In the genomic region with DNA sequence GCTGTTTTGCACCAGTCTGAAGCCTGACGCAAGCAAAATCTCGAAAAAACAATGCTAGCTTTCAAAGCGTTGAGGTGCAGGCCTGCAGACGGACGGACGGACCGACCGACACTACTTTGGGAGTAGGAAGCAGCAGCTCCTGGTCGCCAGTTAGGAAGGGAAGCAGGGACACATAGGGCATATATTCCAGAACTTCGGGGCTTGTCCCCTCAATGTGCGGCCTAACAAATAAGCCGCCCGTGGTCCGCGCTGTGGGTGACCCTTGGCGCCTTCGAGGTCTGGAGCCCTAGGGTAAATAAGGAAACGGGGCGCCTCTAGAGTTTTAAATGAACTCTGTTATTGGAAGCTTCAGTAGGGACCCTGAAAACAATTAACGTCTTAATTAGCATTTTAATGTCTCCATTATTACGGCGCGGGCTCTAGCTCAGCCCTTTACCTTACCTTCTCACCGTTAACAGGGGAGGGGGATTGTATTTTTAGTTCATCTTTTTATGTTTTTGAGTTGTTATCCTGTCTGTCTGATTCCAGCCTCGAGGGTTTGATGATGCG, we compare ENCODE assay signal across 8 cellular contexts. TPM values are rescaled to one million over a fixed set of nuclear protein-coding genes. Genes with fewer than 3 reads are reported as not detected.
DNase-seq lines count a peak whose midpoint lies in the region; ATAC-seq and TF ChIP-seq lines count a peak whose summit lies in the region.

No MANE protein-coding gene starts in this region.

- no peak overlapping the region for H3K27ac Mint-ChIP-seq in CD4-positive, CD25-positive, alpha-beta regulatory T cell
- H3K27ac Mint-ChIP-seq in neural progenitor cell: no peak overlapping the region

- POLR2A ChIA-PET in PC-3 (lab: Charles Lee; ENCODE audit: unreplicated experiment): no interaction called here

- H3K4me1 Mint-ChIP-seq in CD4-positive, CD25-positive, alpha-beta regulatory T cell: peaks cover 0 to 27% (median 19%) of the 10 kb centered on the region in 4 donors
- H3K4me1 Mint-ChIP-seq in neural progenitor cell: peaks cover 21% of the 10 kb centered on the region

- CTCF ChIA-PET in PC-3 (lab: Charles Lee): no interaction called here

- H4K20me1 ChIP-seq in PC-3 (ENCODE audit: low read length) (no peaks in the 10 kb centered on the region), neural progenitor cell (ENCODE audit: low read depth) (peaks cover 65% of the 10 kb centered on the region)

- intact Hi-C loops in PC-3 (cut with micrococcal nuclease): loop anchor here (10.0 kb wide), 1 partner anchor 184 kb away; no protein-coding TSS in a partner anchor

- H3K4me2 ChIP-seq in PC-3 (ENCODE audit: low read length) (peak overlapping the region; percentile 84), neural progenitor cell (peak overlapping the region; percentile 75)

- H3K9ac ChIP-seq in PC-3 (ENCODE audit: low read length) (no peak overlapping the region), neural progenitor cell (no peak overlapping the region)

- 56 to 70% methylated on average over 26 of the region's 26 CpGs for whole genome bisulfite sequencing in esophagus, 2 donors

- H3K27ac ChIP-seq in CD4-positive, CD25-positive, alpha-beta regulatory T cell (ENCODE audit: insufficient read depth, low read length, poor library complexity, severe bottlenecking): no peak overlapping the region
- H3K27ac ChIP-seq in PC-3 (ENCODE audit: low read length) (no peak overlapping the region), esophagus (ENCODE audit: low read depth in 2 of 2, low read length in 1 of 2) (peak overlapping the region; percentile 2 to 40), neural progenitor cell (no peak overlapping the region)

- H3K4me1 ChIP-seq in CD4-positive, CD25-positive, alpha-beta regulatory T cell (ENCODE audit: control insufficient read depth, insufficient read depth, low read length, poor library complexity, severe bottlenecking): peaks cover 26% of the 10 kb centered on the region
- H3K4me1 ChIP-seq in PC-3 (ENCODE audit: insufficient read depth, low read length): peaks cover 10% of the 10 kb centered on the region; the same call in 1 of the 2 replicates
- H3K4me1 ChIP-seq in esophagus (ENCODE audit: control insufficient read depth in 2 of 2, insufficient read depth in 2 of 2, low read length in 1 of 2): peaks cover 0 to 10% of the 10 kb centered on the region in 2 donors
- H3K4me1 ChIP-seq in neural progenitor cell: peaks cover 8% of the 10 kb centered on the region

- H3K36me3 ChIP-seq in CD4-positive, CD25-positive, alpha-beta regulatory T cell (ENCODE audit: control insufficient read depth, insufficient read depth, low read length): no peaks in the 10 kb centered on the region
- H3K36me3 ChIP-seq in PC-3 (ENCODE audit: low read depth, low read length): no peaks in the 10 kb centered on the region; the same call in 1 of the 2 replicates
- H3K36me3 ChIP-seq in esophagus (ENCODE audit: control insufficient read depth in 2 of 2, insufficient read depth in 2 of 2, low read length in 1 of 2): no peaks in the 10 kb centered on the region
- no peaks in the 10 kb centered on the region for H3K36me3 ChIP-seq in neural progenitor cell

- ATAC-seq in CD4-positive, CD25-positive, alpha-beta regulatory T cell (ENCODE audit: low read depth in 2 of 2): no peak
- ATAC-seq in PC-3 (no peak), GM18873 (IDR thresholded peaks at IDR 0.05; ENCODE audit: low FRiP score, unreplicated experiment) (no peak), omental fat pad (ENCODE audit: low FRiP score) (no peak)

- peak overlapping the region; percentile 83 to 93 (median 85) for H3K4me3 Mint-ChIP-seq in CD4-positive, CD25-positive, alpha-beta regulatory T cell
- H3K4me3 Mint-ChIP-seq in neural progenitor cell: peak overlapping the region; percentile 72

- H3K27me3 ChIP-seq in CD4-positive, CD25-positive, alpha-beta regulatory T cell (ENCODE audit: control insufficient read depth, insufficient read depth, low read length): peaks cover 53% of the 10 kb centered on the region
- H3K27me3 ChIP-seq in PC-3 (ENCODE audit: low read length): no peaks in the 10 kb centered on the region
- H3K27me3 ChIP-seq in esophagus (ENCODE audit: control insufficient read depth in 1 of 2, insufficient read depth in 2 of 2, low read length in 2 of 2): peaks cover 0 to 1% of the 10 kb centered on the region in 2 donors
- H3K27me3 ChIP-seq in neural progenitor cell: peaks cover 99% of the 10 kb centered on the region

- peak overlapping the region; percentile 81 for H3K4me3 ChIP-seq in CD4-positive, CD25-positive, alpha-beta regulatory T cell (ENCODE audit: low read depth, low read length)
- H3K4me3 ChIP-seq in PC-3 (ENCODE audit: low read length): peak overlapping the region; percentile 86
- H3K4me3 ChIP-seq in esophagus (ENCODE audit: low read depth in 1 of 2, low read length in 2 of 2): no peak overlapping the region
- peak overlapping the region; percentile 43 for H3K4me3 ChIP-seq in neural progenitor cell

- no peaks in the 10 kb centered on the region for H3K9me3 ChIP-seq in CD4-positive, CD25-positive, alpha-beta regulatory T cell (ENCODE audit: control insufficient read depth in 2 of 2, low read length in 2 of 2)
- H3K9me3 ChIP-seq in PC-3 (ENCODE audit: low read length) (no peaks in the 10 kb centered on the region), esophagus (ENCODE audit: control insufficient read depth in 2 of 2, insufficient read depth in 1 of 2, low read depth in 1 of 2, low read length in 1 of 2) (peaks cover 0 to 2% of the 10 kb centered on the region in 2 donors), neural progenitor cell (ENCODE audit: low read depth) (no peaks in the 10 kb centered on the region)

- H2AFZ ChIP-seq in PC-3 (ENCODE audit: low read length) (peak overlapping the region; percentile 99; the same call in 1 of the 2 replicates), neural progenitor cell (replicated peaks) (no peak overlapping the region)

- H3K9me3 Mint-ChIP-seq in CD4-positive, CD25-positive, alpha-beta regulatory T cell: peaks cover 0 to 8% (median 0%) of the 10 kb centered on the region in 7 donors
- H3K9me3 Mint-ChIP-seq in neural progenitor cell: peaks cover 16% of the 10 kb centered on the region

- no peaks in the 10 kb centered on the region for H3K9me2 ChIP-seq in PC-3 (replicated peaks; ENCODE audit: low read length)

- no peaks in the 10 kb centered on the region for H3F3A ChIP-seq in PC-3 (ENCODE audit: low read length, unreplicated experiment)
- peaks cover 47% of the 10 kb centered on the region for H3F3A ChIP-seq in neural progenitor cell (ENCODE audit: low read depth)

- no peak for DNase-seq in CD4-positive, CD25-positive, alpha-beta regulatory T cell
- DNase-seq in PC-3 (no peak), neural progenitor cell (ENCODE audit: low spot score) (peak; percentile 58), DMS53 treated with DMSO at 0.1 percent for 48 hours (lab: John Stamatoyannopoulos, UW; ENCODE audit: unreplicated experiment) (no peak), hippocampal formation (lab: John Stamatoyannopoulos, UW) (no peak), omental fat pad (ENCODE audit: low spot score) (no peak)

- no peaks in the 10 kb centered on the region for H3K36me3 Mint-ChIP-seq in CD4-positive, CD25-positive, alpha-beta regulatory T cell
- H3K36me3 Mint-ChIP-seq in neural progenitor cell: no peaks in the 10 kb centered on the region

- H3K27me3 Mint-ChIP-seq in CD4-positive, CD25-positive, alpha-beta regulatory T cell: peaks cover 77% of the 10 kb centered on the region
- H3K27me3 Mint-ChIP-seq in neural progenitor cell (ENCODE audit: insufficient read depth, low read depth): peaks cover 79% of the 10 kb centered on the region

- no peak for TF ChIP-seq CTCF in PC-3 (conservative IDR thresholded peaks at IDR 0.05; ENCODE audit: low read depth, low read length)
- TF ChIP-seq CTCF in neural progenitor cell (IDR thresholded peaks at IDR 0.05): no peak
- TF ChIP-seq CTCF in omental fat pad (IDR thresholded peaks at IDR 0.05): no peak

- peaks cover 14% of the 10 kb centered on the region for H3K79me2 ChIP-seq in PC-3 (ENCODE audit: low read length)
- H3K79me2 ChIP-seq in neural progenitor cell (ENCODE audit: low read depth): no peaks in the 10 kb centered on the region

- BruUV-seq in PC-3 (replicated peaks; lab: Mats Ljungman, UMichigan): TSS peak; percentile 51

RNA-seq across cellular contexts. Expression of gene HHEX, which starts 1.4 kb away (rescaled TPM):
- total RNA-seq in CD4-positive, CD25-positive, alpha-beta regulatory T cell: 1.2 TPM
- under 1 TPM in 3 of 4 donors, not detected in 1; 0.19 to 0.71 (median 0.22) TPM for polyA plus RNA-seq in CD4-positive, CD25-positive, alpha-beta regulatory T cell
- 2.2 and 3.2 TPM in 2 replicates for total RNA-seq in PC-3 (2014; rRNA removed)
- polyA plus RNA-seq in esophagus: 1 to 10 TPM; 2.1 to 3.4 TPM
- total RNA-seq in neural progenitor cell (ENCODE audit: low replicate concordance): not detected in 2 replicates
- 10 to 100 TPM in 2 of 4 donors, 1 to 10 TPM in 2; 1.7 to 20.0 (median 10.3) TPM for total RNA-seq in omental fat pad

Comparison
In these comparisons a context has a peak if more than half of its experiments do, and no peak if none do; other contexts are left out.
1. H3K27ac ChIP-seq: peak in esophagus (2 of 2); none in CD4-positive, CD25-positive, alpha-beta regulatory T cell (single experiment), PC-3 (single experiment) and neural progenitor cell (single experiment).
2. H3K4me3 ChIP-seq: peak in CD4-positive, CD25-positive, alpha-beta regulatory T cell (single experiment), PC-3 (single experiment) and neural progenitor cell (single experiment); none in esophagus (0 of 2).